16 cellular contexts compared by ENCODE assay signal in the genomic region with DNA sequence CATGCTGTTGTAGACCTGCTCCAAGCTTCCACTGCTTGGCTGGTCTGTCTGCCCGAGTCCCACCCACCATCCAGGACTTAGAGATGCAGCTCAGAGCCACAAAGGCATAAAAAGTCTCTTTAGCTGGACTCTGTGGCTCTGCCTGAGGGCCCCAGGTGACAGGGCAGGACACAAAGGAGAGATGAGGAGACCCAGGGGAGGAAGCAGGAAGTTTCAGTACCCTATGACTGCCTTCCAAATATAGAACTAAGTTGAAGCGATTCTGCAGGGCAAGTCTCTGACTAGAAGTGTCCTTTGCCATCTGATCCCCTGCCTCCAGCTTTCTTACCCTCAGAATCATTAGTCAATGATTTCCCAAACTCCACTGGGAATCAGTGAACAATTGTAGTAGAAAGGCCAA. TPM values are rescaled to one million over a fixed set of nuclear protein-coding genes. Genes with fewer than 3 reads are reported as not detected.
DNase-seq lines count a peak whose midpoint lies in the region; ATAC-seq and TF ChIP-seq lines count a peak whose summit lies in the region.
"Had no signal": no experiment of that assay in that cellular context is flagged by ENCODE, and none has a peak within 500 bp of the region (broad histone marks: within the 10 kb centered on the region; RNA-seq: fewer than 3 reads in every experiment).

No MANE protein-coding gene starts in this region.

- H3K36me3 Mint-ChIP-seq in activated CD8-positive, alpha-beta T cell treated with anti-CD3 and anti-CD28 coated beads, Interleukin-2, amount 10 ng/mL, durations not matched to agents 7 days and 5 days (ENCODE audit: low read depth) = no peaks in the 10 kb centered on the region
- H3K36me3 Mint-ChIP-seq in activated CD8-positive, alpha-beta T cell treated with anti-CD3 and anti-CD28 coated beads for 36 hours (ENCODE audit: low read depth) = no peaks in the 10 kb centered on the region
- peaks cover 2% of the 10 kb centered on the region for H3K36me3 Mint-ChIP-seq in activated naive CD4-positive, alpha-beta T cell treated with anti-CD3 and anti-CD28 coated beads, Interleukin-2, amount 10 ng/mL, durations not matched to agents 7 days and 5 days

- H4K20me1 ChIP-seq in SK-N-SH (ENCODE audit: insufficient read depth) = no peaks in the 10 kb centered on the region

- no peak overlapping the region for H3K4me3 ChIP-seq in SK-N-SH (ENCODE audit: low read depth in 2 of 2, low read length in 1 of 2)
- H3K4me3 ChIP-seq: cardiac muscle cell, lung had no signal

- no peaks in the 10 kb centered on the region; the same call in 1 of the 2 replicates for H3K27me3 ChIP-seq in SK-N-SH (ENCODE audit: insufficient read depth)
- H3K27me3 ChIP-seq: cardiac muscle cell had no signal

- no peaks in the 10 kb centered on the region for H3K9me3 Mint-ChIP-seq in activated CD8-positive, alpha-beta T cell treated with anti-CD3 and anti-CD28 coated beads, Interleukin-2, amount 10 ng/mL, durations not matched to agents 7 days and 5 days (ENCODE audit: insufficient read depth)
- no peaks in the 10 kb centered on the region for H3K9me3 Mint-ChIP-seq in activated CD8-positive, alpha-beta T cell treated with anti-CD3 and anti-CD28 coated beads for 36 hours
- no peaks in the 10 kb centered on the region for H3K9me3 Mint-ChIP-seq in activated naive CD4-positive, alpha-beta T cell treated with anti-CD3 and anti-CD28 coated beads, Interleukin-2, amount 10 ng/mL, durations not matched to agents 7 days and 5 days
- H3K9me3 Mint-ChIP-seq: activated CD4-positive, alpha-beta T cell treated with anti-CD3 and anti-CD28 coated beads, Interleukin-2, amount 10 ng/mL, durations not matched to agents 7 days and 5 days had no signal

- H3F3A ChIP-seq in SK-N-SH (replicated peaks; ENCODE audit: insufficient read depth) = no peaks in the 10 kb centered on the region

- no peaks in the 10 kb centered on the region for H3K79me2 ChIP-seq in SK-N-SH (ENCODE audit: insufficient read depth)

- no peaks in the 10 kb centered on the region for H3K27me3 Mint-ChIP-seq in activated CD8-positive, alpha-beta T cell treated with anti-CD3 and anti-CD28 coated beads, Interleukin-2, amount 10 ng/mL, durations not matched to agents 7 days and 5 days (ENCODE audit: low read depth)
- H3K27me3 Mint-ChIP-seq in activated CD8-positive, alpha-beta T cell treated with anti-CD3 and anti-CD28 coated beads for 36 hours = no peaks in the 10 kb centered on the region
- no peaks in the 10 kb centered on the region for H3K27me3 Mint-ChIP-seq in activated naive CD4-positive, alpha-beta T cell treated with anti-CD3 and anti-CD28 coated beads, Interleukin-2, amount 10 ng/mL, durations not matched to agents 7 days and 5 days
- H3K27me3 Mint-ChIP-seq: activated CD4-positive, alpha-beta T cell treated with anti-CD3 and anti-CD28 coated beads, Interleukin-2, amount 10 ng/mL, durations not matched to agents 7 days and 5 days had no signal

- H3K9me2 ChIP-seq in SK-N-SH = no peaks in the 10 kb centered on the region

- no peak overlapping the region for H3K27ac ChIP-seq in SK-N-SH (ENCODE audit: low read depth in 2 of 2, low read length in 1 of 2)
- H3K27ac ChIP-seq: cardiac muscle cell had no signal

- no peak for TF ChIP-seq RAD21 in SK-N-SH (IDR thresholded peaks at IDR 0.05; ENCODE audit: low read length)

- no peak overlapping the region for H3K9ac ChIP-seq in SK-N-SH

- ATAC-seq in activated CD8-positive, alpha-beta T cell treated with anti-CD3 and anti-CD28 coated beads, Interleukin-2, amount 10 ng/mL, durations not matched to agents 7 days and 5 days = no peak
- ATAC-seq in activated CD8-positive, alpha-beta T cell treated with anti-CD3 and anti-CD28 coated beads for 36 hours = no peak
- ATAC-seq in HG02588 (IDR thresholded peaks at IDR 0.05; ENCODE audit: unreplicated experiment) (peak; percentile 70), HG03520 (IDR thresholded peaks at IDR 0.05; ENCODE audit: unreplicated experiment) (peak; percentile 60)
- ATAC-seq: HCT116 had no signal

- DNase-seq in activated CD8-positive, alpha-beta T cell treated with anti-CD3 and anti-CD28 coated beads, Interleukin-2, amount 10 ng/mL, durations not matched to agents 7 days and 5 days = no peak
- DNase-seq in activated CD8-positive, alpha-beta T cell treated with anti-CD3 and anti-CD28 coated beads for 36 hours = no peak
- DNase-seq in GM10248 (ENCODE audit: extremely low spot score) = no peak
- DNase-seq in activated naive CD4-positive, alpha-beta T cell treated with anti-CD3 and anti-CD28 coated beads, Interleukin-2, amount 10 ng/mL, durations not matched to agents 7 days and 5 days = no peak
- no peak for DNase-seq in SK-N-SH
- no peak for DNase-seq in GM03348 (ENCODE audit: low spot score)
- DNase-seq: 8988T; activated CD4-positive, alpha-beta T cell treated with anti-CD3 and anti-CD28 coated beads, Interleukin-2, amount 10 ng/mL, durations not matched to agents 7 days and 5 days; activated gamma-delta T cell treated with Interleukin-2 at 50 U/mL for 16 hours; stimulated activated CD4-positive, alpha-beta T cell treated with anti-CD3 and anti-CD28 coated beads, Interleukin-4, amount 100 ng/mL, for 4 hours had no signal

- no peaks in the 10 kb centered on the region for H3K36me3 ChIP-seq in SK-N-SH (replicated peaks in 1 of 2; ENCODE audit: control insufficient read depth in 1 of 2, insufficient read depth in 2 of 2, low read length in 1 of 2)
- H3K36me3 ChIP-seq: cardiac muscle cell had no signal

- CTCF ChIA-PET in activated CD8-positive, alpha-beta T cell treated with anti-CD3 and anti-CD28 coated beads, Interleukin-2, amount 10 ng/mL, durations not matched to agents 7 days and 5 days (lab: Charles Lee) = no interaction called here
- CTCF ChIA-PET in activated CD8-positive, alpha-beta T cell treated with anti-CD3 and anti-CD28 coated beads for 36 hours (lab: Charles Lee) = no interaction called here
- CTCF ChIA-PET in GM10248 (lab: Yijun Ruan, JAX) = no interaction called here
- CTCF ChIA-PET in activated naive CD4-positive, alpha-beta T cell treated with anti-CD3 and anti-CD28 coated beads, Interleukin-2, amount 10 ng/mL, durations not matched to agents 7 days and 5 days (lab: Charles Lee) = no interaction called here
- CTCF ChIA-PET in SK-N-SH (lab: Yijun Ruan, JAX) = interaction anchor here (0.6 kb wide), 1 partner anchor 24 kb away, joined by 3 read pairs; no protein-coding TSS in a partner anchor

- peak overlapping the region; percentile 43 for H3K27ac Mint-ChIP-seq in activated CD8-positive, alpha-beta T cell treated with anti-CD3 and anti-CD28 coated beads, Interleukin-2, amount 10 ng/mL, durations not matched to agents 7 days and 5 days
- no peak overlapping the region for H3K27ac Mint-ChIP-seq in activated CD8-positive, alpha-beta T cell treated with anti-CD3 and anti-CD28 coated beads for 36 hours
- H3K27ac Mint-ChIP-seq in activated naive CD4-positive, alpha-beta T cell treated with anti-CD3 and anti-CD28 coated beads, Interleukin-2, amount 10 ng/mL, durations not matched to agents 7 days and 5 days = no peak overlapping the region
- H3K27ac Mint-ChIP-seq: activated CD4-positive, alpha-beta T cell treated with anti-CD3 and anti-CD28 coated beads, Interleukin-2, amount 10 ng/mL, durations not matched to agents 7 days and 5 days had no signal

- H3K4me2 ChIP-seq in SK-N-SH = no peak overlapping the region

- TF ChIP-seq EP300 in SK-N-SH (IDR thresholded peaks at IDR 0.05; ENCODE audit: borderline replicate concordance in 1 of 2, low read depth in 1 of 2, low read length in 1 of 2) = no peak

- H3K4me1 ChIP-seq in SK-N-SH (ENCODE audit: control insufficient read depth in 1 of 2, insufficient read depth in 2 of 2, low read depth in 1 of 2, low read length in 1 of 2) = no peaks in the 10 kb centered on the region

- H2AFZ ChIP-seq in SK-N-SH (ENCODE audit: low read depth) = no peak overlapping the region

- H3K4me3 Mint-ChIP-seq in activated CD8-positive, alpha-beta T cell treated with anti-CD3 and anti-CD28 coated beads, Interleukin-2, amount 10 ng/mL, durations not matched to agents 7 days and 5 days = no peak overlapping the region
- H3K4me3 Mint-ChIP-seq in activated CD8-positive, alpha-beta T cell treated with anti-CD3 and anti-CD28 coated beads for 36 hours = no peak overlapping the region
- H3K4me3 Mint-ChIP-seq in activated naive CD4-positive, alpha-beta T cell treated with anti-CD3 and anti-CD28 coated beads, Interleukin-2, amount 10 ng/mL, durations not matched to agents 7 days and 5 days = no peak overlapping the region
- H3K4me3 Mint-ChIP-seq: activated CD4-positive, alpha-beta T cell treated with anti-CD3 and anti-CD28 coated beads, Interleukin-2, amount 10 ng/mL, durations not matched to agents 7 days and 5 days had no signal

- no peaks in the 10 kb centered on the region for H3K9me3 ChIP-seq in SK-N-SH

- no peak for TF ChIP-seq CTCF in activated CD8-positive, alpha-beta T cell treated with anti-CD3 and anti-CD28 coated beads for 36 hours (IDR thresholded peaks at IDR 0.05)
- TF ChIP-seq CTCF in GM10248 (IDR thresholded peaks at IDR 0.05; ENCODE audit: control extremely low read depth, extremely low read depth, low read depth, missing control alignments) = no peak
- TF ChIP-seq CTCF in SK-N-SH (IDR thresholded peaks at IDR 0.05) = no peak

- POLR2A ChIA-PET in activated CD8-positive, alpha-beta T cell treated with anti-CD3 and anti-CD28 coated beads, Interleukin-2, amount 10 ng/mL, durations not matched to agents 7 days and 5 days (lab: Charles Lee) = interaction anchor here (0.7 kb wide), 1 partner anchor 11 kb away, joined by 3 read pairs; the partner anchor contains the start of gene CXCR3
- POLR2A ChIA-PET in activated CD8-positive, alpha-beta T cell treated with anti-CD3 and anti-CD28 coated beads for 36 hours (lab: Charles Lee) = interaction anchor here (1.1 kb wide), 1 partner anchor 9 kb away, joined by 3 read pairs; no protein-coding TSS in a partner anchor
- POLR2A ChIA-PET in GM10248 (lab: Yijun Ruan, JAX) = interaction anchor here (0.6 kb wide), 1 partner anchor 81 kb away, joined by 8 read pairs; no protein-coding TSS in a partner anchor
- POLR2A ChIA-PET in SK-N-SH (lab: Yijun Ruan, JAX) = no interaction called here

- 28% methylated on average over 2 of the region's 2 CpGs for WGBS in SK-N-SH (ENCODE audit: low lambda C conversion rate)

- intact Hi-C loops in activated CD8-positive, alpha-beta T cell treated with anti-CD3 and anti-CD28 coated beads for 36 hours (cut with micrococcal nuclease) = no loop called here

- H3K4me1 Mint-ChIP-seq in activated CD8-positive, alpha-beta T cell treated with anti-CD3 and anti-CD28 coated beads, Interleukin-2, amount 10 ng/mL, durations not matched to agents 7 days and 5 days (ENCODE audit: low read depth) = peaks cover 28% of the 10 kb centered on the region
- H3K4me1 Mint-ChIP-seq in activated CD8-positive, alpha-beta T cell treated with anti-CD3 and anti-CD28 coated beads for 36 hours (ENCODE audit: low read depth) = peaks cover 20% of the 10 kb centered on the region
- peaks cover 34% of the 10 kb centered on the region for H3K4me1 Mint-ChIP-seq in activated naive CD4-positive, alpha-beta T cell treated with anti-CD3 and anti-CD28 coated beads, Interleukin-2, amount 10 ng/mL, durations not matched to agents 7 days and 5 days

RNA-seq across cellular contexts. Expression of gene CXCR3, which starts 11.2 kb away (rescaled TPM):
- total RNA-seq in activated CD8-positive, alpha-beta T cell treated with anti-CD3 and anti-CD28 coated beads, Interleukin-2, amount 10 ng/mL, durations not matched to agents 7 days and 5 days = 100 to 1,000 TPM; 141 to 145 TPM
- 10 to 100 TPM; 42.4 to 43.8 TPM for total RNA-seq in activated CD8-positive, alpha-beta T cell treated with anti-CD3 and anti-CD28 coated beads for 36 hours
- polyA plus RNA-seq in SK-N-SH (2012; rRNA removed) = not detected in 2 replicates
- not detected in 2 replicates for polyA plus RNA-seq in SK-N-SH (2012; cell fraction: cytosol; rRNA removed)
- not detected in 2 replicates for polyA plus RNA-seq in SK-N-SH (2012; cell fraction: nucleus; rRNA removed)
- total RNA-seq: cardiac muscle cell, osteoblast had no signal
- polyA plus RNA-seq: cardiac muscle cell had no signal

RNA-seq across cellular contexts. Expression of gene GCNA, which starts 51.2 kb away (rescaled TPM):
- 1 to 10 TPM; 6.5 to 6.6 TPM for total RNA-seq in activated CD8-positive, alpha-beta T cell treated with anti-CD3 and anti-CD28 coated beads, Interleukin-2, amount 10 ng/mL, durations not matched to agents 7 days and 5 days
- 1 to 10 TPM; 3.5 to 5.1 TPM for total RNA-seq in activated CD8-positive, alpha-beta T cell treated with anti-CD3 and anti-CD28 coated beads for 36 hours
- 1.8 and 2.5 TPM in 2 replicates for polyA plus RNA-seq in SK-N-SH (2012; rRNA removed)
- 0.84 and 0.88 TPM in 2 replicates for polyA plus RNA-seq in SK-N-SH (2012; cell fraction: cytosol; rRNA removed)
- 5.9 and 10.2 TPM in 2 replicates for polyA plus RNA-seq in SK-N-SH (2012; cell fraction: nucleus; rRNA removed)

Comparison
In these comparisons a context has a peak if more than half of its experiments do, and no peak if none do; other contexts are left out.
1. ATAC-seq: peak in HG02588 (single experiment) and HG03520 (single experiment); none in activated CD8-positive, alpha-beta T cell treated with anti-CD3 and anti-CD28 coated beads, Interleukin-2, amount 10 ng/mL, durations not matched to agents 7 days and 5 days (single experiment) and activated CD8-positive, alpha-beta T cell treated with anti-CD3 and anti-CD28 coated beads for 36 hours (single experiment).